In genomic region chr12:100671396-100672074, GRCh38 we compare ENCODE assay signal across 21 cellular contexts.
DNase-seq lines count a peak whose midpoint lies in the region; ATAC-seq and TF ChIP-seq lines count a peak whose summit lies in the region.
"Had no signal": no experiment of that assay in that cellular context is flagged by ENCODE, and none has a peak within 500 bp of the region (broad histone marks: within the 10 kb centered on the region; RNA-seq: fewer than 3 reads in every experiment).

No MANE protein-coding gene starts in this region.

- no peak overlapping the region for H2AFZ ChIP-seq in GM23338

- H3K4me2 ChIP-seq in GM23338 = no peak overlapping the region

- peaks cover 5% of the 10 kb centered on the region; the same call in 1 of the 3 replicates for H3K9me3 Mint-ChIP-seq in GM23338
- no peaks in the 10 kb centered on the region for H3K9me3 Mint-ChIP-seq in stimulated activated effector memory CD8-positive, alpha-beta T cell treated with anti-CD3 and anti-CD28 coated beads, Interleukin-12 subunit alpha, Interleukin-12 subunit beta, amount 100 ng/mL, for 72 hours
- H3K9me3 Mint-ChIP-seq: activated CD4-positive, alpha-beta T cell treated with anti-CD3 and anti-CD28 coated beads, Interleukin-2, amount 10 ng/mL, durations not matched to agents 7 days and 5 days; effector memory CD8-positive, alpha-beta T cell; HFFc6; T-cell had no signal

- H3K79me2 ChIP-seq in GM23338 (replicated peaks; ENCODE audit: insufficient read depth) = no peaks in the 10 kb centered on the region

- H3K27me3 Mint-ChIP-seq in GM23338 (ENCODE audit: insufficient read depth, low read depth, poor library complexity) = no peaks in the 10 kb centered on the region
- H3K27me3 Mint-ChIP-seq: activated CD4-positive, alpha-beta T cell treated with anti-CD3 and anti-CD28 coated beads, Interleukin-2, amount 10 ng/mL, durations not matched to agents 7 days and 5 days had no signal

- H3K4me3 ChIP-seq in GM23338 = no peak overlapping the region
- H3K4me3 ChIP-seq: esophagus muscularis mucosa, lower lobe of right lung had no signal

- no peak overlapping the region for H3K4me3 Mint-ChIP-seq in GM23338
- H3K4me3 Mint-ChIP-seq in stimulated activated effector memory CD8-positive, alpha-beta T cell treated with anti-CD3 and anti-CD28 coated beads, Interleukin-12 subunit alpha, Interleukin-12 subunit beta, amount 100 ng/mL, for 72 hours = no peak overlapping the region
- H3K4me3 Mint-ChIP-seq: activated CD4-positive, alpha-beta T cell treated with anti-CD3 and anti-CD28 coated beads, Interleukin-2, amount 10 ng/mL, durations not matched to agents 7 days and 5 days; effector memory CD8-positive, alpha-beta T cell; HFFc6; T-cell had no signal

- H3K27ac Mint-ChIP-seq in GM23338 = no peak overlapping the region
- no peak overlapping the region for H3K27ac Mint-ChIP-seq in stimulated activated effector memory CD8-positive, alpha-beta T cell treated with anti-CD3 and anti-CD28 coated beads, Interleukin-12 subunit alpha, Interleukin-12 subunit beta, amount 100 ng/mL, for 72 hours
- H3K27ac Mint-ChIP-seq: activated CD4-positive, alpha-beta T cell treated with anti-CD3 and anti-CD28 coated beads, Interleukin-2, amount 10 ng/mL, durations not matched to agents 7 days and 5 days; effector memory CD8-positive, alpha-beta T cell; HFFc6; T-cell had no signal

- no peaks in the 10 kb centered on the region for H3K4me1 ChIP-seq in GM23338 (ENCODE audit: insufficient read depth)
- H3K4me1 ChIP-seq: esophagus muscularis mucosa, lower lobe of right lung had no signal

- no peaks in the 10 kb centered on the region for H3K27me3 ChIP-seq in GM23338 (ENCODE audit: insufficient read depth)

- H4K20me1 ChIP-seq in GM23338 (replicated peaks; ENCODE audit: insufficient read depth) = no peaks in the 10 kb centered on the region

- H3K27ac ChIP-seq in GM23338 (ENCODE audit: low read depth) = no peak overlapping the region
- H3K27ac ChIP-seq: esophagus muscularis mucosa, lower lobe of right lung had no signal

- no peaks in the 10 kb centered on the region for H3K36me3 ChIP-seq in GM23338 (ENCODE audit: insufficient read depth)
- H3K36me3 ChIP-seq: esophagus muscularis mucosa, lower lobe of right lung had no signal

- no peaks in the 10 kb centered on the region for H3F3A ChIP-seq in GM23338 (replicated peaks; ENCODE audit: low read depth)

- ATAC-seq in GM19043 (IDR thresholded peaks at IDR 0.05; ENCODE audit: low read depth, unreplicated experiment) (peak; percentile 12), GM23338 (peak; percentile 61; the same call in 2 of the 3 replicates), HG03354 (IDR thresholded peaks at IDR 0.05; ENCODE audit: poor library complexity, severe bottlenecking, unreplicated experiment) (peak; percentile 26), GM19035 (IDR thresholded peaks at IDR 0.05; ENCODE audit: unreplicated experiment) (no peak), GM21576 (IDR thresholded peaks at IDR 0.05; ENCODE audit: unreplicated experiment) (no peak), GM18505 (IDR thresholded peaks at IDR 0.05; ENCODE audit: unreplicated experiment) (no peak)
- ATAC-seq in stimulated activated effector memory CD8-positive, alpha-beta T cell treated with anti-CD3 and anti-CD28 coated beads, Interleukin-12 subunit alpha, Interleukin-12 subunit beta, amount 100 ng/mL, for 72 hours = no peak
- ATAC-seq: effector memory CD8-positive, alpha-beta T cell; T-cell had no signal

- DNase-seq in GM23338 (ENCODE audit: low spot score) = no peak
- peak; percentile 14 for DNase-seq in cerebellar cortex (ENCODE audit: low spot score)
- no peak for DNase-seq in stimulated activated effector memory CD8-positive, alpha-beta T cell treated with anti-CD3 and anti-CD28 coated beads, Interleukin-12 subunit alpha, Interleukin-12 subunit beta, amount 100 ng/mL, for 72 hours (ENCODE audit: low spot score in 2 of 2)
- DNase-seq: DMS79 treated with DMSO at 0.1 percent for 48 hours; effector memory CD8-positive, alpha-beta T cell; HFFc6; kidney; NCI-H1436 treated with DMSO at 0.1 percent for 48 hours; NCI-H2171; NCI-H526 treated with DMSO at 0.1 percent for 48 hours; retina; SIG-M5 had no signal

- H3K36me3 Mint-ChIP-seq in GM23338 (ENCODE audit: low read depth) = no peaks in the 10 kb centered on the region; the same call in 2 of the 3 replicates
- no peaks in the 10 kb centered on the region for H3K36me3 Mint-ChIP-seq in stimulated activated effector memory CD8-positive, alpha-beta T cell treated with anti-CD3 and anti-CD28 coated beads, Interleukin-12 subunit alpha, Interleukin-12 subunit beta, amount 100 ng/mL, for 72 hours
- H3K36me3 Mint-ChIP-seq: T-cell had no signal

- TF ChIP-seq CTCF in GM23338 (conservative IDR thresholded peaks at IDR 0.05; ENCODE audit: low read depth in 2 of 2) = no peak

- no peaks in the 10 kb centered on the region for H3K4me1 Mint-ChIP-seq in GM23338
- no peaks in the 10 kb centered on the region for H3K4me1 Mint-ChIP-seq in stimulated activated effector memory CD8-positive, alpha-beta T cell treated with anti-CD3 and anti-CD28 coated beads, Interleukin-12 subunit alpha, Interleukin-12 subunit beta, amount 100 ng/mL, for 72 hours
- H3K4me1 Mint-ChIP-seq: activated CD4-positive, alpha-beta T cell treated with anti-CD3 and anti-CD28 coated beads, Interleukin-2, amount 10 ng/mL, durations not matched to agents 7 days and 5 days; T-cell had no signal

- H3K9me2 ChIP-seq in GM23338 (ENCODE audit: insufficient read depth) = no peaks in the 10 kb centered on the region

- no peak for TF ChIP-seq POLR2A in GM18505 (IDR thresholded peaks at IDR 0.05; ENCODE audit: borderline replicate concordance, extremely low read depth, insufficient read depth, insufficient read length)

TF ChIP-seq in GM23338, 12 proteins besides CTCF, POLR2A, EP300 and RAD21 (continues in another document):
- TF ChIP-seq ETS1 (IDR thresholded peaks at IDR 0.05) (no peak), ZNF331 (CRISPR knock-in tag; IDR thresholded peaks at IDR 0.05; ENCODE audit: low read depth) (no peak)

Comparison
In these comparisons a context has a peak if more than half of its experiments do, and no peak if none do; other contexts are left out.
1. ATAC-seq: peak in GM19043 (single experiment), GM23338 (single experiment) and HG03354 (single experiment); none in GM19035 (single experiment), stimulated activated effector memory CD8-positive, alpha-beta T cell treated with anti-CD3 and anti-CD28 coated beads, Interleukin-12 subunit alpha, Interleukin-12 subunit beta, amount 100 ng/mL, for 72 hours (single experiment), GM21576 (single experiment) and GM18505 (single experiment).